In genomic region chr5:163445345-163445744, GRCh38 we compare ENCODE assay signal across 24 cellular contexts. TPM values are rescaled to one million over a fixed set of nuclear protein-coding genes. Genes with fewer than 3 reads are reported as not detected.
"Had no signal": no experiment of that assay in that cellular context is flagged by ENCODE, and none has a peak within 500 bp of the region (broad histone marks: within the 10 kb centered on the region; RNA-seq: fewer than 3 reads in every experiment).

No MANE protein-coding gene starts in this region.

- H3K27ac ChIP-seq: HL-60, RWPE1, SJSA1, SK-N-MC had no signal

- H3K27me3 ChIP-seq: SJSA1 had no signal

- H3K4me1 ChIP-seq: SJSA1 had no signal

- ATAC-seq: Panc1, PC-3 had no signal

- H3K4me3 ChIP-seq: SJSA1, SK-N-MC had no signal

- H3K9me3 ChIP-seq: SJSA1 had no signal

- DNase-seq: KBM-7; MV-4-11; NCI-H1048; NCI-H1105; NCI-H1417 treated with DMSO at 0.1 percent for 48 hours; NCI-H187; NCI-H2029; NCI-H2081 treated with DMSO at 0.1 percent for 48 hours; NCI-H2171; NCI-H226; NCI-H446; NCI-H510A; NCI-H524 treated with DMSO at 0.1 percent for 48 hours; NCI-H69; NCI-H774; NK-92 treated with Interleukin-12 subunit alpha and Interleukin-12 subunit beta, amount 100 ng/mL, for 24 hours; PC-3; SIG-M5 had no signal

RNA-seq across cellular contexts. Expression of gene HMMR, which starts 15.1 kb away (rescaled TPM):
- polyA plus RNA-seq: IgD-negative memory B cell had no signal
